ENCODE assay signal across 8 cellular contexts in genomic region chr19:41939861-41940442, GRCh38. TPM values are rescaled to one million over a fixed set of nuclear protein-coding genes. Genes with fewer than 3 reads are reported as not detected.
DNase-seq lines count a peak whose midpoint lies in the region; TF ChIP-seq lines count a peak whose summit lies in the region.

No MANE protein-coding gene starts in this region.

- no peaks in the 10 kb centered on the region for H3K9me3 Mint-ChIP-seq in Calu3 (ENCODE audit: low read depth, unreplicated experiment)
- no peaks in the 10 kb centered on the region for H3K9me3 Mint-ChIP-seq in activated naive CD4-positive, alpha-beta T cell treated with anti-CD3 and anti-CD28 coated beads, Interleukin-2, amount 10 ng/mL, durations not matched to agents 7 days and 5 days

- intact Hi-C loops in Calu3 (cut with micrococcal nuclease; ENCODE audit: unreplicated experiment), result no loop called here

- DNase-seq in Calu3, result no peak
- peak; percentile 84 for DNase-seq in NCI-H2227 treated with DMSO at 0.1 percent for 48 hours (lab: John Stamatoyannopoulos, UW)
- DNase-seq in activated naive CD4-positive, alpha-beta T cell treated with anti-CD3 and anti-CD28 coated beads, Interleukin-2, amount 10 ng/mL, durations not matched to agents 7 days and 5 days, result peak; percentile 51
- DNase-seq in islet precursor cell, result peak; percentile 78
- peak; percentile 32 for DNase-seq in stimulated activated naive CD4-positive, alpha-beta T cell treated with Interleukin-2 at 50 U/mL for 16 hours (lab: John Stamatoyannopoulos, UW)
- DNase-seq in GF-D8 (lab: John Stamatoyannopoulos, UW), result no peak
- no peak for DNase-seq in dedifferentiated amniotic fluid mesenchymal stem cell (ENCODE audit: extremely low spot score)
- no peak for DNase-seq in inferior parietal cortex (ENCODE audit: extremely low spot score)

- peak overlapping the region; percentile 66 for H3K4me3 Mint-ChIP-seq in Calu3 (ENCODE audit: low read depth, unreplicated experiment)
- H3K4me3 Mint-ChIP-seq in activated naive CD4-positive, alpha-beta T cell treated with anti-CD3 and anti-CD28 coated beads, Interleukin-2, amount 10 ng/mL, durations not matched to agents 7 days and 5 days, result no peak overlapping the region

- no peak overlapping the region for H3K27ac Mint-ChIP-seq in Calu3 (ENCODE audit: unreplicated experiment)
- no peak overlapping the region for H3K27ac Mint-ChIP-seq in activated naive CD4-positive, alpha-beta T cell treated with anti-CD3 and anti-CD28 coated beads, Interleukin-2, amount 10 ng/mL, durations not matched to agents 7 days and 5 days

- TF ChIP-seq CTCF in Calu3 (IDR thresholded peaks at IDR 0.05; ENCODE audit: unreplicated experiment), result no peak

- peaks cover 15% of the 10 kb centered on the region for H3K36me3 Mint-ChIP-seq in Calu3 (ENCODE audit: insufficient read depth, unreplicated experiment)
- peaks cover 2% of the 10 kb centered on the region for H3K36me3 Mint-ChIP-seq in activated naive CD4-positive, alpha-beta T cell treated with anti-CD3 and anti-CD28 coated beads, Interleukin-2, amount 10 ng/mL, durations not matched to agents 7 days and 5 days

- H3K4me1 Mint-ChIP-seq in Calu3 (ENCODE audit: low read depth, unreplicated experiment), result peaks cover 16% of the 10 kb centered on the region
- peaks cover 28% of the 10 kb centered on the region for H3K4me1 Mint-ChIP-seq in activated naive CD4-positive, alpha-beta T cell treated with anti-CD3 and anti-CD28 coated beads, Interleukin-2, amount 10 ng/mL, durations not matched to agents 7 days and 5 days

- CTCF ChIA-PET in Calu3 (lab: Charles Lee), result no interaction called here
- CTCF ChIA-PET in activated naive CD4-positive, alpha-beta T cell treated with anti-CD3 and anti-CD28 coated beads, Interleukin-2, amount 10 ng/mL, durations not matched to agents 7 days and 5 days (lab: Charles Lee), result no interaction called here

- H3K27me3 Mint-ChIP-seq in Calu3 (ENCODE audit: unreplicated experiment), result peaks cover 36% of the 10 kb centered on the region
- peaks cover 78% of the 10 kb centered on the region for H3K27me3 Mint-ChIP-seq in activated naive CD4-positive, alpha-beta T cell treated with anti-CD3 and anti-CD28 coated beads, Interleukin-2, amount 10 ng/mL, durations not matched to agents 7 days and 5 days

- BruUV-seq in Calu3 (replicated peaks; lab: Mats Ljungman, UMichigan), result no TSS peak

RNA-seq across cellular contexts. Expression of gene ERFL, which starts 11.7 kb away (rescaled TPM):
- 0.21 and 0.29 TPM in 2 replicates for total RNA-seq in Calu3 (2022)

RNA-seq across cellular contexts. Expression of gene RABAC1, which starts 19.2 kb away (rescaled TPM):
- total RNA-seq in Calu3 (2022), result 116 and 126 TPM in 2 replicates

RNA-seq across cellular contexts. Expression of gene ATP1A3, which starts 54.1 kb away (rescaled TPM):
- 1.1 and 1.7 TPM in 2 replicates for total RNA-seq in Calu3 (2022)

RNA-seq across cellular contexts. Expression of gene ARHGEF1, which starts 57.0 kb away (rescaled TPM):
- total RNA-seq in Calu3 (2022), result 122 and 163 TPM in 2 replicates

Comparison
In these comparisons a context has a peak if more than half of its experiments do, and no peak if none do; other contexts are left out.
1. DNase-seq: peak in NCI-H2227 treated with DMSO at 0.1 percent for 48 hours (single experiment), activated naive CD4-positive, alpha-beta T cell treated with anti-CD3 and anti-CD28 coated beads, Interleukin-2, amount 10 ng/mL, durations not matched to agents 7 days and 5 days (single experiment), islet precursor cell (single experiment) and stimulated activated naive CD4-positive, alpha-beta T cell treated with Interleukin-2 at 50 U/mL for 16 hours (single experiment); none in Calu3 (single experiment), GF-D8 (single experiment), dedifferentiated amniotic fluid mesenchymal stem cell (single experiment) and inferior parietal cortex (single experiment).